In genomic region chr9:123723135-123723875, GRCh38 we compare ENCODE assay signal across 2 cellular contexts.
TF ChIP-seq lines count a peak whose summit lies in the region.

No MANE protein-coding gene starts in this region.

TF ChIP-seq in K562, 482 proteins besides CTCF, POLR2A, EP300 and RAD21 (continued from another document):
- TF ChIP-seq MBD1 (CRISPR knock-in tag; IDR thresholded peaks at IDR 0.05), result no peak

TF ChIP-seq in HepG2, 621 proteins besides CTCF, POLR2A, EP300 and RAD21 (continued from another document):
- peak; percentile 79; the same call in 1 of the 2 replicates for TF ChIP-seq HOMEZ (CRISPR knock-in tag; IDR thresholded peaks at IDR 0.05; ENCODE audit: low read depth)
